ENCODE assay signal across 1 cellular context in the genomic region with DNA sequence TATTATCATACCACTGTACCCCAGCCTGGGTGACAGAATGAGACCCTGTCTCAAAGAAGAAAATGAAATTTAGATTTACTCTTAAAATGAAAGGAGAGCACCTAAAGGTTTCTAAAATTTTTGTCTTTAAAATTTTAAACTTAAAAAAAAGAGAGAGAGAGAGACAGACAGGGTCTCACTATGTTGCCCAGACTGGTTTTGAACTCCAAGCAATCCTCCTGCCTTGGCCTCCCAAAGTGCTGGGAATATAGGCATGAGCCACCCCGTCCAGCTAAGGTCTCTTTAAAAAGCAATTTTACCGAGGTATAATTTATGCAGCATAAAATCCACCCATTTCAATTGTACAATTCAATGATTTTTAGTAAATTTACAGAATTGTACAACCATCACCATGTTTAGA.
TF ChIP-seq lines count a peak whose summit lies in the region.

No MANE protein-coding gene starts in this region.

TF ChIP-seq in HCT116, 20 proteins besides CTCF, POLR2A, EP300 and RAD21 (continued from another document):
- TF ChIP-seq, protein P1, sequence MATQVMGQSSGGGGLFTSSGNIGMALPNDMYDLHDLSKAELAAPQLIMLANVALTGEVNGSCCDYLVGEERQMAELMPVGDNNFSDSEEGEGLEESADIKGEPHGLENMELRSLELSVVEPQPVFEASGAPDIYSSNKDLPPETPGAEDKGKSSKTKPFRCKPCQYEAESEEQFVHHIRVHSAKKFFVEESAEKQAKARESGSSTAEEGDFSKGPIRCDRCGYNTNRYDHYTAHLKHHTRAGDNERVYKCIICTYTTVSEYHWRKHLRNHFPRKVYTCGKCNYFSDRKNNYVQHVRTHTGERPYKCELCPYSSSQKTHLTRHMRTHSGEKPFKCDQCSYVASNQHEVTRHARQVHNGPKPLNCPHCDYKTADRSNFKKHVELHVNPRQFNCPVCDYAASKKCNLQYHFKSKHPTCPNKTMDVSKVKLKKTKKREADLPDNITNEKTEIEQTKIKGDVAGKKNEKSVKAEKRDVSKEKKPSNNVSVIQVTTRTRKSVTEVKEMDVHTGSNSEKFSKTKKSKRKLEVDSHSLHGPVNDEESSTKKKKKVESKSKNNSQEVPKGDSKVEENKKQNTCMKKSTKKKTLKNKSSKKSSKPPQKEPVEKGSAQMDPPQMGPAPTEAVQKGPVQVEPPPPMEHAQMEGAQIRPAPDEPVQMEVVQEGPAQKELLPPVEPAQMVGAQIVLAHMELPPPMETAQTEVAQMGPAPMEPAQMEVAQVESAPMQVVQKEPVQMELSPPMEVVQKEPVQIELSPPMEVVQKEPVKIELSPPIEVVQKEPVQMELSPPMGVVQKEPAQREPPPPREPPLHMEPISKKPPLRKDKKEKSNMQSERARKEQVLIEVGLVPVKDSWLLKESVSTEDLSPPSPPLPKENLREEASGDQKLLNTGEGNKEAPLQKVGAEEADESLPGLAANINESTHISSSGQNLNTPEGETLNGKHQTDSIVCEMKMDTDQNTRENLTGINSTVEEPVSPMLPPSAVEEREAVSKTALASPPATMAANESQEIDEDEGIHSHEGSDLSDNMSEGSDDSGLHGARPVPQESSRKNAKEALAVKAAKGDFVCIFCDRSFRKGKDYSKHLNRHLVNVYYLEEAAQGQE (IDR thresholded peaks at IDR 0.05; ENCODE audit: low read depth), result no peak
- TF ChIP-seq ZNF274 (IDR thresholded peaks at IDR 0.05; ENCODE audit: low read depth, low read length), result no peak
- no peak for TF ChIP-seq CEBPB (IDR thresholded peaks at IDR 0.05; ENCODE audit: low read depth)
TF ChIP-seq in HCT116: peak in this region for 0.
